In genomic region chr7:2722591-2722990, GRCh38 we compare ENCODE assay signal across 21 cellular contexts. TPM values are rescaled to one million over a fixed set of nuclear protein-coding genes. Genes with fewer than 3 reads are reported as not detected.
DNase-seq lines count a peak whose midpoint lies in the region; ATAC-seq, FAIRE-seq and TF ChIP-seq lines count a peak whose summit lies in the region.
"Had no signal": no experiment of that assay in that cellular context is flagged by ENCODE, and none has a peak within 500 bp of the region (broad histone marks: within the 10 kb centered on the region; RNA-seq: fewer than 3 reads in every experiment).

No MANE protein-coding gene starts in this region.

- H3K4me1 ChIP-seq in BLaER1 treated with 17β-estradiol and CSF1 and Interleukin-3, amounts not matched to agents 10 nM and 100 nM, result peaks cover 31 to 100% (median 79%) of the 10 kb centered on the region in 10 experiments
- no peaks in the 10 kb centered on the region for H3K4me1 ChIP-seq in kidney (ENCODE audit: control insufficient read depth in 1 of 2, insufficient read depth in 1 of 2, low read depth in 1 of 2, low read length in 2 of 2)

- DNase-seq in activated T-cell treated with anti-CD3 and anti-CD28 coated beads, Interleukin-2, amount 50 U/mL, for 24 hours, result peak; percentile 11
- no peak for DNase-seq in activated T-cell treated with anti-CD3 and anti-CD28 coated beads, Interleukin-2, amount 50 U/mL, for 4 hours
- DNase-seq in kidney (peak; percentile 19), NCI-H82 (lab: John Stamatoyannopoulos, UW) (no peak), NCI-H446 treated with DMSO at 0.1 percent for 48 hours (lab: John Stamatoyannopoulos, UW) (no peak)
- no peak for DNase-seq in CD4-positive, alpha-beta T cell
- DNase-seq: 8988T; CD4-positive, alpha-beta memory T cell; DMS53; EL; HCEC 1CT; NCI-H1694 treated with DMSO at 0.1 percent for 48 hours; NCI-H510A; NCI-H748 treated with DMSO at 0.1 percent for 48 hours; OCI-M1; SIG-M5 had no signal

- POLR2A ChIA-PET in CD4-positive, alpha-beta T cell (lab: Charles Lee), result no interaction called here

- H3K27me3 Mint-ChIP-seq in activated T-cell treated with anti-CD3 and anti-CD28 coated beads, Interleukin-2, amount 50 U/mL, for 24 hours, result no peaks in the 10 kb centered on the region
- H3K27me3 Mint-ChIP-seq in activated T-cell treated with anti-CD3 and anti-CD28 coated beads, Interleukin-2, amount 50 U/mL, for 4 hours (ENCODE audit: low read depth), result no peaks in the 10 kb centered on the region
- H3K27me3 Mint-ChIP-seq in stimulated activated memory B cell treated with anti-CD40 and anti-IgM and Interleukin-4, amounts not matched to agents 10 μg/mL and 1 μg/mL and 100 μg/mL, for 72 hours, result no peaks in the 10 kb centered on the region
- H3K27me3 Mint-ChIP-seq in CD4-positive, alpha-beta T cell, result no peaks in the 10 kb centered on the region

- peaks cover 0 to 18% (median 0%) of the 10 kb centered on the region in 11 experiments; a peak in 4 of 22 replicates for H3K27me3 ChIP-seq in BLaER1 treated with 17β-estradiol and CSF1 and Interleukin-3, amounts not matched to agents 10 nM and 100 nM
- H3K27me3 ChIP-seq in CD4-positive, alpha-beta T cell (ENCODE audit: control insufficient read depth, insufficient read depth, low read length), result no peaks in the 10 kb centered on the region

- H3K9ac ChIP-seq in BLaER1 treated with 17β-estradiol and CSF1 and Interleukin-3, amounts not matched to agents 10 nM and 100 nM, result peak overlapping the region in 2 of 11 experiments; percentile 60 to 76; a peak in 3 of 22 replicates
- H3K9ac ChIP-seq in kidney (ENCODE audit: low read length in 2 of 2), result no peak overlapping the region

- H3K36me3 ChIP-seq in BLaER1 treated with 17β-estradiol and CSF1 and Interleukin-3, amounts not matched to agents 10 nM and 100 nM, result peaks cover 11 to 39% (median 30%) of the 10 kb centered on the region in 11 experiments
- H3K36me3 ChIP-seq in kidney (ENCODE audit: control insufficient read depth in 1 of 2, insufficient read depth in 2 of 2, low read length in 2 of 2), result no peaks in the 10 kb centered on the region

- FAIRE-seq in kidney (lab: Jason Lieb, UNC), result no peak
- FAIRE-seq: GM12878, GM19239 had no signal

- no peak overlapping the region for H3K4me3 ChIP-seq in BLaER1 treated with 17β-estradiol and CSF1 and Interleukin-3, amounts not matched to agents 10 nM and 100 nM
- H3K4me3 ChIP-seq in kidney (ENCODE audit: low read length in 2 of 2), result no peak overlapping the region
- H3K4me3 ChIP-seq: GM12878, GM23338 had no signal

- peak overlapping the region in 4 of 11 experiments; percentile 59 to 83 (median 72); a peak in 5 of 22 replicates for H3K27ac ChIP-seq in BLaER1 treated with 17β-estradiol and CSF1 and Interleukin-3, amounts not matched to agents 10 nM and 100 nM
- no peak overlapping the region for H3K27ac ChIP-seq in kidney (ENCODE audit: low read depth in 2 of 2, low read length in 2 of 2)
- no peak overlapping the region for H3K27ac ChIP-seq in CD4-positive, alpha-beta T cell (ENCODE audit: low read depth, low read length)

- H3K36me3 Mint-ChIP-seq in activated T-cell treated with anti-CD3 and anti-CD28 coated beads, Interleukin-2, amount 50 U/mL, for 24 hours (ENCODE audit: low read depth), result peaks cover 11% of the 10 kb centered on the region
- peaks cover 9% of the 10 kb centered on the region for H3K36me3 Mint-ChIP-seq in activated T-cell treated with anti-CD3 and anti-CD28 coated beads, Interleukin-2, amount 50 U/mL, for 4 hours (ENCODE audit: insufficient read depth)
- H3K36me3 Mint-ChIP-seq in stimulated activated memory B cell treated with anti-CD40 and anti-IgM and Interleukin-4, amounts not matched to agents 10 μg/mL and 1 μg/mL and 100 μg/mL, for 72 hours, result peaks cover 39% of the 10 kb centered on the region
- H3K36me3 Mint-ChIP-seq in CD4-positive, alpha-beta T cell (ENCODE audit: low read depth), result peaks cover 3% of the 10 kb centered on the region

- peak overlapping the region in 6 of 11 experiments; percentile 85 to 98 (median 90); a peak in 13 of 22 replicates for H3K4me2 ChIP-seq in BLaER1 treated with 17β-estradiol and CSF1 and Interleukin-3, amounts not matched to agents 10 nM and 100 nM
- H3K4me2 ChIP-seq: GM23338 had no signal

- intact Hi-C loops in kidney (cut with DNase I), result no loop called here
- intact Hi-C loops in CD4-positive, alpha-beta T cell (cut with DNase I, micrococcal nuclease), result no loop called here

- no peak overlapping the region for H3K27ac Mint-ChIP-seq in activated T-cell treated with anti-CD3 and anti-CD28 coated beads, Interleukin-2, amount 50 U/mL, for 24 hours
- H3K27ac Mint-ChIP-seq in stimulated activated memory B cell treated with anti-CD40 and anti-IgM and Interleukin-4, amounts not matched to agents 10 μg/mL and 1 μg/mL and 100 μg/mL, for 72 hours, result peak overlapping the region; percentile 19
- no peak overlapping the region for H3K27ac Mint-ChIP-seq in CD4-positive, alpha-beta T cell
- H3K27ac Mint-ChIP-seq: GM23338 had no signal

- peaks cover 36% of the 10 kb centered on the region for H3K4me1 Mint-ChIP-seq in activated T-cell treated with anti-CD3 and anti-CD28 coated beads, Interleukin-2, amount 50 U/mL, for 24 hours (ENCODE audit: low read depth)
- peaks cover 30% of the 10 kb centered on the region for H3K4me1 Mint-ChIP-seq in activated T-cell treated with anti-CD3 and anti-CD28 coated beads, Interleukin-2, amount 50 U/mL, for 4 hours (ENCODE audit: low read depth)
- peaks cover 24% of the 10 kb centered on the region for H3K4me1 Mint-ChIP-seq in stimulated activated memory B cell treated with anti-CD40 and anti-IgM and Interleukin-4, amounts not matched to agents 10 μg/mL and 1 μg/mL and 100 μg/mL, for 72 hours
- peaks cover 25% of the 10 kb centered on the region for H3K4me1 Mint-ChIP-seq in CD4-positive, alpha-beta T cell (ENCODE audit: low read depth)

- no peaks in the 10 kb centered on the region for H3K9me3 Mint-ChIP-seq in activated T-cell treated with anti-CD3 and anti-CD28 coated beads, Interleukin-2, amount 50 U/mL, for 24 hours
- no peaks in the 10 kb centered on the region for H3K9me3 Mint-ChIP-seq in activated T-cell treated with anti-CD3 and anti-CD28 coated beads, Interleukin-2, amount 50 U/mL, for 4 hours
- no peaks in the 10 kb centered on the region for H3K9me3 Mint-ChIP-seq in stimulated activated memory B cell treated with anti-CD40 and anti-IgM and Interleukin-4, amounts not matched to agents 10 μg/mL and 1 μg/mL and 100 μg/mL, for 72 hours
- H3K9me3 Mint-ChIP-seq in CD4-positive, alpha-beta T cell, result no peaks in the 10 kb centered on the region
- H3K9me3 Mint-ChIP-seq: GM23338 had no signal

- peaks cover 0 to 15% (median 0%) of the 10 kb centered on the region in 11 experiments; a peak in 3 of 22 replicates for H3K9me3 ChIP-seq in BLaER1 treated with 17β-estradiol and CSF1 and Interleukin-3, amounts not matched to agents 10 nM and 100 nM (replicated peaks in 1 of 11)
- no peaks in the 10 kb centered on the region for H3K9me3 ChIP-seq in kidney (ENCODE audit: control insufficient read depth in 1 of 2, low read length in 2 of 2)
- no peaks in the 10 kb centered on the region for H3K9me3 ChIP-seq in CD4-positive, alpha-beta T cell (ENCODE audit: control insufficient read depth, low read length)

- ATAC-seq in activated T-cell treated with anti-CD3 and anti-CD28 coated beads, Interleukin-2, amount 50 U/mL, for 4 hours, result no peak
- ATAC-seq in stimulated activated memory B cell treated with anti-CD40 and anti-IgM and Interleukin-4, amounts not matched to agents 10 μg/mL and 1 μg/mL and 100 μg/mL, for 72 hours, result no peak
- no peak for ATAC-seq in CD4-positive, alpha-beta T cell (ENCODE audit: poor library complexity)
- ATAC-seq: GM12878, GM23338 had no signal

- H3K4me3 Mint-ChIP-seq in activated T-cell treated with anti-CD3 and anti-CD28 coated beads, Interleukin-2, amount 50 U/mL, for 24 hours, result no peak overlapping the region
- H3K4me3 Mint-ChIP-seq in activated T-cell treated with anti-CD3 and anti-CD28 coated beads, Interleukin-2, amount 50 U/mL, for 4 hours, result no peak overlapping the region
- no peak overlapping the region for H3K4me3 Mint-ChIP-seq in stimulated activated memory B cell treated with anti-CD40 and anti-IgM and Interleukin-4, amounts not matched to agents 10 μg/mL and 1 μg/mL and 100 μg/mL, for 72 hours
- H3K4me3 Mint-ChIP-seq in CD4-positive, alpha-beta T cell, result no peak overlapping the region
- H3K4me3 Mint-ChIP-seq: CD4-positive, alpha-beta memory T cell; GM23338 had no signal

- TF ChIP-seq CTCF in kidney (IDR thresholded peaks at IDR 0.05; ENCODE audit: borderline replicate concordance, extremely low read depth, insufficient read depth), result no peak
- TF ChIP-seq CTCF in CD4-positive, alpha-beta T cell (IDR thresholded peaks at IDR 0.05), result no peak

- CTCF ChIA-PET in CD4-positive, alpha-beta T cell (lab: Charles Lee), result no interaction called here

- H4K20me1 ChIP-seq in BLaER1 treated with 17β-estradiol and CSF1 and Interleukin-3, amounts not matched to agents 10 nM and 100 nM, result peaks cover 0 to 49% (median 0%) of the 10 kb centered on the region in 11 experiments; a peak in 5 of 22 replicates

RNA-seq across cellular contexts. Expression of gene AMZ1, which starts 34.6 kb away (rescaled TPM):
- under 1 TPM in 1 of 3 donors, not detected in 2; 0.03 TPM for total RNA-seq in activated T-cell treated with anti-CD3 and anti-CD28 coated beads, Interleukin-2, amount 50 U/mL, for 4 hours
- total RNA-seq in kidney, result 0.16 TPM
- polyA plus RNA-seq in kidney (ENCODE audit: insufficient read depth, low read depth, low replicate concordance), result not detected
- under 1 TPM; 0.25 to 0.36 TPM for total RNA-seq in CD4-positive, alpha-beta T cell

Comparison
In these comparisons a context has a peak if more than half of its experiments do, and no peak if none do; other contexts are left out.
1. DNase-seq: peak in activated T-cell treated with anti-CD3 and anti-CD28 coated beads, Interleukin-2, amount 50 U/mL, for 24 hours (single experiment) and kidney (single experiment); none in activated T-cell treated with anti-CD3 and anti-CD28 coated beads, Interleukin-2, amount 50 U/mL, for 4 hours (single experiment), NCI-H82 (single experiment), CD4-positive, alpha-beta T cell (0 of 10) and NCI-H446 treated with DMSO at 0.1 percent for 48 hours (single experiment).